Comparison of ENCODE assay signal across 1 cellular context in the genomic region with DNA sequence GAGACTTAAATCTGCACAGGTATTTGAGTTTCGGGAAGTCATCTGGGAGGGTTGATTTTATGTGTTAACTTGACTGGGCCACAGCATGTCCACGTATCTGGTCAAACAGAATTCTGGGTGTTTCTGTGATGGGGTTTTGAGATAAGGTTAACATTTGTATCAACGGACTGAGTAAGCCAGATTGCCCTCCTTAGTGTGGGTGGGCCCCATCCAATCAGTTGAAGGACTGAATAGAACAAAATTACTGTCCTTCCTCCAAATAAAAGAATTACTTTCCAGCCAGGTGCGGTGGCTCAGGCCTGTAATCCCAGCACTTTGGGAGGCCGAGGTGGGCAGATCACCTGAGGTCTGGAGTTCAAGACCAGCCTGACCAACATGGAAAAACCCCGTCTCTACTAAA.
A peak's percentile ranks its signal among the peaks of the same experiment; 100 is the strongest.
TF ChIP-seq lines count a peak whose summit lies in the region.

No MANE protein-coding gene starts in this region.

TF ChIP-seq in K562, 482 proteins besides CTCF, POLR2A, EP300 and RAD21 (continued from another document):
- TF ChIP-seq MLLT1 (IDR thresholded peaks at IDR 0.05) (no peak), CREM (IDR thresholded peaks at IDR 0.05; ENCODE audit: low read depth) (no peak), FOXM1 (IDR thresholded peaks at IDR 0.05; ENCODE audit: low read depth) (peak; percentile 55), FOXM1 (CRISPR knock-in tag; IDR thresholded peaks at IDR 0.05; ENCODE audit: low read depth) (no peak), RBM25 (IDR thresholded peaks at IDR 0.05; ENCODE audit: low read depth, low read length, severe bottlenecking) (peak; percentile 44)
TF ChIP-seq in K562: peak in this region for 4.
